9 cellular contexts compared by ENCODE assay signal in genomic region chr6:3455490-3456394, GRCh38. TPM values are rescaled to one million over a fixed set of nuclear protein-coding genes. Genes with fewer than 3 reads are reported as not detected.
DNase-seq lines count a peak whose midpoint lies in the region; ATAC-seq and TF ChIP-seq lines count a peak whose summit lies in the region.
"Had no signal": no experiment of that assay in that cellular context is flagged by ENCODE, and none has a peak within 500 bp of the region (broad histone marks: within the 10 kb centered on the region; RNA-seq: fewer than 3 reads in every experiment).

No MANE protein-coding gene starts in this region.

- peak; percentile 4; the same call in 1 of the 3 replicates for ATAC-seq in RWPE2 (ENCODE audit: low read depth)
- ATAC-seq in esophagus mucosa, result peak; percentile 3
- no peak for ATAC-seq in GM19467 (IDR thresholded peaks at IDR 0.05; ENCODE audit: unreplicated experiment)

- H3K27ac ChIP-seq in RWPE2 (ENCODE audit: poor library complexity, severe bottlenecking), result peak overlapping the region; percentile 18

- H3K4me1 Mint-ChIP-seq in nephron progenitor cell, result peaks cover 24% of the 10 kb centered on the region

- no peaks in the 10 kb centered on the region for H3K36me3 Mint-ChIP-seq in nephron progenitor cell (ENCODE audit: low read depth)
- H3K36me3 Mint-ChIP-seq: stimulated activated effector memory CD8-positive, alpha-beta T cell treated with anti-CD3 and anti-CD28 coated beads, Interleukin-12 subunit alpha, Interleukin-12 subunit beta, amount 100 ng/mL, for 72 hours had no signal

- H3K9me3 ChIP-seq in RWPE2 (ENCODE audit: severe bottlenecking), result no peaks in the 10 kb centered on the region

- peaks cover 2% of the 10 kb centered on the region for H3K4me1 ChIP-seq in RWPE2 (ENCODE audit: insufficient read depth, poor library complexity, severe bottlenecking)

- no peaks in the 10 kb centered on the region for H3K27me3 ChIP-seq in RWPE2 (ENCODE audit: insufficient read depth, poor library complexity, severe bottlenecking)

- H3K4me3 Mint-ChIP-seq in nephron progenitor cell, result no peak overlapping the region
- H3K4me3 Mint-ChIP-seq: stimulated activated effector memory CD8-positive, alpha-beta T cell treated with anti-CD3 and anti-CD28 coated beads, Interleukin-12 subunit alpha, Interleukin-12 subunit beta, amount 100 ng/mL, for 72 hours had no signal

- no peaks in the 10 kb centered on the region for H3K36me3 ChIP-seq in RWPE2 (ENCODE audit: low read depth)

- DNase-seq in NCI-H146 (lab: John Stamatoyannopoulos, UW) (peak; percentile 46), NCI-H146 treated with DMSO at 0.1 percent for 48 hours (lab: John Stamatoyannopoulos, UW; ENCODE audit: unreplicated experiment) (no peak), RWPE2 (ENCODE audit: low spot score) (no peak), nephron progenitor cell (peak; percentile 63), amniotic stem cell (lab: John Stamatoyannopoulos, UW) (no peak), occipital lobe (lab: John Stamatoyannopoulos, UW) (no peak)

- H3K9me3 Mint-ChIP-seq in nephron progenitor cell, result no peaks in the 10 kb centered on the region
- H3K9me3 Mint-ChIP-seq: stimulated activated effector memory CD8-positive, alpha-beta T cell treated with anti-CD3 and anti-CD28 coated beads, Interleukin-12 subunit alpha, Interleukin-12 subunit beta, amount 100 ng/mL, for 72 hours had no signal

- peaks cover 34% of the 10 kb centered on the region for H3K27me3 Mint-ChIP-seq in nephron progenitor cell (ENCODE audit: low read depth, poor library complexity)

- no peak overlapping the region for H3K27ac Mint-ChIP-seq in nephron progenitor cell
- H3K27ac Mint-ChIP-seq: stimulated activated effector memory CD8-positive, alpha-beta T cell treated with anti-CD3 and anti-CD28 coated beads, Interleukin-12 subunit alpha, Interleukin-12 subunit beta, amount 100 ng/mL, for 72 hours had no signal

- no peak for TF ChIP-seq CTCF in RWPE2 (IDR thresholded peaks at IDR 0.05; ENCODE audit: poor library complexity, severe bottlenecking)
- no peak for TF ChIP-seq CTCF in nephron progenitor cell (IDR thresholded peaks at IDR 0.05)

- H3K4me3 ChIP-seq in RWPE2 (ENCODE audit: severe bottlenecking), result peak overlapping the region; percentile 68

RNA-seq across cellular contexts. Expression of gene SLC22A23, which starts 1.1 kb away (rescaled TPM):
- total RNA-seq in esophagus mucosa, result 36.3 TPM
- total RNA-seq in occipital lobe, result 44.3 TPM

Comparison
In these comparisons a context has a peak if more than half of its experiments do, and no peak if none do; other contexts are left out.
1. DNase-seq: peak in NCI-H146 (single experiment) and nephron progenitor cell (single experiment); none in NCI-H146 treated with DMSO at 0.1 percent for 48 hours (single experiment), RWPE2 (single experiment), amniotic stem cell (single experiment) and occipital lobe (single experiment).